ENCODE assay signal across 39 cellular contexts in the genomic region with DNA sequence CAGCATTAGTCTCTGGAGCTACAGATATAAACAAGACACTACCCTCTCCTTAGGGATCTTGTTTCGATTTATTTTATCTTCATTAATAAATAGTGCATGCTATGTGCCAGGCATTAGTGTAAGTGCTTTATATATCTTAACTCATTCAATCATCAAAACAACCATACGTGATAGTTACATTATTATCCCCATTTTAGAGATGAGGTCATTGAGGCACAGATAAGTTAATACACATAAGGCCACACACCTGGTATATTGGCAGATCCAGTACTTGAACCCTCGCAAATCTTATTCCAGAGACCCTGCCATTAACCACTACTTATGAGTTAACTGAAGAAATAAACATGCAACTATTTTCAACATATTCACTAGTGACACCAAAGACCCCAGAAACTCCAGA. TPM values are rescaled to one million over a fixed set of nuclear protein-coding genes. Genes with fewer than 3 reads are reported as not detected.
"Had no signal": no experiment of that assay in that cellular context is flagged by ENCODE, and none has a peak within 500 bp of the region (broad histone marks: within the 10 kb centered on the region; RNA-seq: fewer than 3 reads in every experiment).

No MANE protein-coding gene starts in this region.

- H3K27ac Mint-ChIP-seq: activated naive CD4-positive, alpha-beta T cell treated with anti-CD3 and anti-CD28 coated beads for 36 hours; activated naive CD4-positive, alpha-beta T cell treated with anti-CD3 and anti-CD28 coated beads, Interleukin-2, amount 10 ng/mL, durations not matched to agents 7 days and 5 days; activated naive CD4-positive, alpha-beta T cell treated with anti-CD3 and anti-CD28 coated beads, Interleukin-2, amount 50 U/mL, for 72 hours; activated naive CD8-positive, alpha-beta T cell; activated naive CD8-positive, alpha-beta T cell treated with anti-CD3 and anti-CD28 coated beads for 36 hours; activated naive CD8-positive, alpha-beta T cell treated with anti-CD3 and anti-CD28 coated beads, Interleukin-2, amount 10 ng/mL, durations not matched to agents 7 days and 5 days; activated naive CD8-positive, alpha-beta T cell treated with anti-CD3 and anti-CD28 coated beads, Interleukin-2, amount 50 U/mL, for 24 hours; activated T-cell treated with anti-CD3 and anti-CD28 coated beads, Interleukin-2, amount 50 U/mL, for 24 hours; activated T-cell treated with anti-CD3 and anti-CD28 coated beads, Interleukin-2, amount 50 U/mL, for 72 hours; activated T-helper 1 cell treated with anti-CD3 and anti-CD28 coated beads, Interleukin-12 subunit alpha, Interleukin-12 subunit beta, Interleukin-2, Interleukin-4 antibody, amounts not matched to agents 30 ng/mL and 10 ng/mL and 1 ng/mL, durations not matched to agents 14 hours and 24 hours and 36 hours; activated T-helper 17 cell treated with anti-CD3 and anti-CD28 coated beads, Interleukin-2, amount 50 U/mL, for 72 hours; activated T-helper 2 cell treated with anti-CD3 and anti-CD28 coated beads, Interferon-gamma antibody, Interleukin-2, Interleukin-4, amounts not matched to agents 10 μg/mL and 5 μg/mL and 100 μg/mL, durations not matched to agents 14 hours and 24 hours and 36 hours; brain had no signal

- H3K36me3 ChIP-seq: adrenal gland, ascending aorta, brain microvascular endothelial cell, breast epithelium, cardiac muscle cell had no signal

- H3K4me3 ChIP-seq: adrenal gland, ascending aorta, body of pancreas, breast epithelium, cardiac muscle cell had no signal

- H3K4me3 Mint-ChIP-seq: activated naive CD4-positive, alpha-beta T cell treated with anti-CD3 and anti-CD28 coated beads for 36 hours; activated naive CD4-positive, alpha-beta T cell treated with anti-CD3 and anti-CD28 coated beads, Interleukin-2, amount 10 ng/mL, durations not matched to agents 7 days and 5 days; activated naive CD8-positive, alpha-beta T cell; activated naive CD8-positive, alpha-beta T cell treated with anti-CD3 and anti-CD28 coated beads for 36 hours; activated naive CD8-positive, alpha-beta T cell treated with anti-CD3 and anti-CD28 coated beads, Interleukin-2, amount 10 ng/mL, durations not matched to agents 7 days and 5 days; activated naive CD8-positive, alpha-beta T cell treated with anti-CD3 and anti-CD28 coated beads, Interleukin-2, amount 50 U/mL, for 24 hours; activated T-cell treated with anti-CD3 and anti-CD28 coated beads, Interleukin-2, amount 50 U/mL, for 24 hours; activated T-cell treated with anti-CD3 and anti-CD28 coated beads, Interleukin-2, amount 50 U/mL, for 4 hours; activated T-cell treated with anti-CD3 and anti-CD28 coated beads, Interleukin-2, amount 50 U/mL, for 72 hours; activated T-helper 1 cell treated with anti-CD3 and anti-CD28 coated beads, Interleukin-12 subunit alpha, Interleukin-12 subunit beta, Interleukin-2, Interleukin-4 antibody, amounts not matched to agents 30 ng/mL and 10 ng/mL and 1 ng/mL, durations not matched to agents 14 hours and 24 hours and 36 hours; activated T-helper 17 cell treated with anti-CD3 and anti-CD28 coated beads, Interleukin-2, amount 50 U/mL, for 72 hours; brain; central memory CD8-positive, alpha-beta T cell had no signal

- H3K4me1 Mint-ChIP-seq: activated naive CD4-positive, alpha-beta T cell treated with anti-CD3 and anti-CD28 coated beads, Interleukin-2, amount 10 ng/mL, durations not matched to agents 7 days and 5 days; activated naive CD8-positive, alpha-beta T cell treated with anti-CD3 and anti-CD28 coated beads for 36 hours; activated naive CD8-positive, alpha-beta T cell treated with anti-CD3 and anti-CD28 coated beads, Interleukin-2, amount 10 ng/mL, durations not matched to agents 7 days and 5 days; activated naive CD8-positive, alpha-beta T cell treated with anti-CD3 and anti-CD28 coated beads, Interleukin-2, amount 50 U/mL, for 24 hours; activated T-helper 17 cell treated with anti-CD3 and anti-CD28 coated beads, Interleukin-2, amount 50 U/mL, for 72 hours; central memory CD8-positive, alpha-beta T cell had no signal

- H3K4me1 ChIP-seq: adrenal gland, ascending aorta, body of pancreas, breast epithelium had no signal

- DNase-seq: activated effector memory CD4-positive, alpha-beta T cell treated with anti-CD3 and anti-CD28 coated beads, Interleukin-2, amount 50 U/mL, for 16 hours; activated effector memory CD4-positive, alpha-beta T cell treated with Interleukin-2 at 50 U/mL for 16 hours; activated gamma-delta T cell; activated gamma-delta T cell treated with Interleukin-2 at 50 U/mL for 16 hours; activated naive CD4-positive, alpha-beta T cell; activated naive CD4-positive, alpha-beta T cell treated with anti-CD3 and anti-CD28 coated beads for 36 hours; activated naive CD4-positive, alpha-beta T cell treated with anti-CD3 and anti-CD28 coated beads, Interleukin-2, amount 10 ng/mL, durations not matched to agents 7 days and 5 days; activated naive CD4-positive, alpha-beta T cell treated with anti-CD3 and anti-CD28 coated beads, Interleukin-2, amount 50 U/mL, for 16 hours; activated naive CD8-positive, alpha-beta T cell treated with anti-CD3 and anti-CD28 coated beads for 36 hours; activated naive CD8-positive, alpha-beta T cell treated with anti-CD3 and anti-CD28 coated beads, Interleukin-2, amount 10 ng/mL, durations not matched to agents 7 days and 5 days; activated naive CD8-positive, alpha-beta T cell treated with anti-CD3 and anti-CD28 coated beads, Interleukin-2, amount 50 U/mL, for 24 hours; activated T-cell treated with anti-CD3 and anti-CD28 coated beads for 4 hours; activated T-cell treated with anti-CD3 and anti-CD28 coated beads, Interleukin-2, amount 50 U/mL, for 1 hour; activated T-cell treated with anti-CD3 and anti-CD28 coated beads, Interleukin-2, amount 50 U/mL, for 24 hours; activated T-cell treated with anti-CD3 and anti-CD28 coated beads, Interleukin-2, amount 50 U/mL, for 4 hours; activated T-cell treated with anti-CD3 and anti-CD28 coated beads, Interleukin-2, amount 50 U/mL, for 48 hours; activated T-cell treated with anti-CD3 and anti-CD28 coated beads, Interleukin-2, amount 50 U/mL, for 72 hours; adrenal gland; amniotic stem cell; amygdala; anterior cingulate cortex; aorta; body of pancreas; brain microvascular endothelial cell; caudate nucleus; central memory CD4-positive, alpha-beta T cell; cerebellar nuclear complex had no signal

- H3K9me3 ChIP-seq: adrenal gland, ascending aorta, body of pancreas, breast epithelium had no signal

- H3K27ac ChIP-seq: adrenal gland, ascending aorta, body of pancreas, brain microvascular endothelial cell, breast epithelium, cardiac muscle cell had no signal

- ATAC-seq: activated naive CD4-positive, alpha-beta T cell treated with anti-CD3 and anti-CD28 coated beads, Interleukin-2, amount 50 U/mL, for 72 hours; activated naive CD8-positive, alpha-beta T cell treated with anti-CD3 and anti-CD28 coated beads, Interleukin-2, amount 50 U/mL, for 24 hours; activated T-cell treated with anti-CD3 and anti-CD28 coated beads, Interleukin-2, amount 50 U/mL, for 4 hours; activated T-cell treated with anti-CD3 and anti-CD28 coated beads, Interleukin-2, amount 50 U/mL, for 72 hours; activated T-helper 17 cell treated with anti-CD3 and anti-CD28 coated beads, Interleukin-2, amount 50 U/mL, for 72 hours; body of pancreas had no signal

- H3K27me3 Mint-ChIP-seq: activated naive CD4-positive, alpha-beta T cell treated with anti-CD3 and anti-CD28 coated beads, Interleukin-2, amount 10 ng/mL, durations not matched to agents 7 days and 5 days; activated naive CD8-positive, alpha-beta T cell treated with anti-CD3 and anti-CD28 coated beads, Interleukin-2, amount 10 ng/mL, durations not matched to agents 7 days and 5 days; brain had no signal

- H3K9me3 Mint-ChIP-seq: activated naive CD4-positive, alpha-beta T cell treated with anti-CD3 and anti-CD28 coated beads for 36 hours; activated naive CD4-positive, alpha-beta T cell treated with anti-CD3 and anti-CD28 coated beads, Interleukin-2, amount 10 ng/mL, durations not matched to agents 7 days and 5 days; activated T-cell treated with anti-CD3 and anti-CD28 coated beads, Interleukin-2, amount 50 U/mL, for 24 hours; activated T-cell treated with anti-CD3 and anti-CD28 coated beads, Interleukin-2, amount 50 U/mL, for 72 hours; activated T-helper 1 cell treated with anti-CD3 and anti-CD28 coated beads, Interleukin-12 subunit alpha, Interleukin-12 subunit beta, Interleukin-2, Interleukin-4 antibody, amounts not matched to agents 30 ng/mL and 10 ng/mL and 1 ng/mL, durations not matched to agents 14 hours and 24 hours and 36 hours; activated T-helper 2 cell treated with anti-CD3 and anti-CD28 coated beads, Interferon-gamma antibody, Interleukin-2, Interleukin-4, amounts not matched to agents 10 μg/mL and 5 μg/mL and 100 μg/mL, durations not matched to agents 14 hours and 24 hours and 36 hours; central memory CD8-positive, alpha-beta T cell had no signal

- FAIRE-seq: astrocyte, bronchial epithelial cell had no signal

- H3K36me3 Mint-ChIP-seq: activated naive CD4-positive, alpha-beta T cell treated with anti-CD3 and anti-CD28 coated beads, Interleukin-2, amount 10 ng/mL, durations not matched to agents 7 days and 5 days; activated naive CD8-positive, alpha-beta T cell; activated naive CD8-positive, alpha-beta T cell treated with anti-CD3 and anti-CD28 coated beads for 36 hours; activated naive CD8-positive, alpha-beta T cell treated with anti-CD3 and anti-CD28 coated beads, Interleukin-2, amount 10 ng/mL, durations not matched to agents 7 days and 5 days had no signal

- H3K27me3 ChIP-seq: adrenal gland, ascending aorta, body of pancreas, brain microvascular endothelial cell, breast epithelium, cardiac muscle cell had no signal

RNA-seq across cellular contexts. Expression of a gene that starts 25.7 kb away (rescaled TPM):
- total RNA-seq: activated naive CD4-positive, alpha-beta T cell treated with anti-CD3 and anti-CD28 coated beads for 36 hours; activated naive CD4-positive, alpha-beta T cell treated with anti-CD3 and anti-CD28 coated beads, Interleukin-2, amount 50 U/mL, for 72 hours; activated naive CD8-positive, alpha-beta T cell treated with anti-CD3 and anti-CD28 coated beads for 36 hours; activated naive CD8-positive, alpha-beta T cell treated with anti-CD3 and anti-CD28 coated beads, Interleukin-2, amount 10 ng/mL, durations not matched to agents 7 days and 5 days; activated T-cell treated with anti-CD3 and anti-CD28 coated beads, Interleukin-2, amount 50 U/mL, for 72 hours; activated T-helper 1 cell treated with anti-CD3 and anti-CD28 coated beads, Interleukin-12 subunit alpha, Interleukin-12 subunit beta, Interleukin-2, Interleukin-4 antibody, amounts not matched to agents 30 ng/mL and 10 ng/mL and 1 ng/mL, durations not matched to agents 14 hours and 24 hours and 36 hours; activated T-helper 17 cell treated with anti-CD3 and anti-CD28 coated beads, Interleukin-2, amount 50 U/mL, for 72 hours; activated T-helper 2 cell treated with anti-CD3 and anti-CD28 coated beads, Interferon-gamma antibody, Interleukin-2, Interleukin-4, amounts not matched to agents 10 μg/mL and 5 μg/mL and 100 μg/mL, durations not matched to agents 14 hours and 24 hours and 36 hours had no signal
